ENCODE assay signal across 1 cellular context in genomic region chr19:56142087-56142787, GRCh38.
A peak's percentile ranks its signal among the peaks of the same experiment; 100 is the strongest.
TF ChIP-seq lines count a peak whose summit lies in the region.

No MANE protein-coding gene starts in this region.

TF ChIP-seq in HepG2, 621 proteins besides CTCF, POLR2A, EP300 and RAD21 (continued from another document and continues in another):
- TF ChIP-seq, protein P1, sequence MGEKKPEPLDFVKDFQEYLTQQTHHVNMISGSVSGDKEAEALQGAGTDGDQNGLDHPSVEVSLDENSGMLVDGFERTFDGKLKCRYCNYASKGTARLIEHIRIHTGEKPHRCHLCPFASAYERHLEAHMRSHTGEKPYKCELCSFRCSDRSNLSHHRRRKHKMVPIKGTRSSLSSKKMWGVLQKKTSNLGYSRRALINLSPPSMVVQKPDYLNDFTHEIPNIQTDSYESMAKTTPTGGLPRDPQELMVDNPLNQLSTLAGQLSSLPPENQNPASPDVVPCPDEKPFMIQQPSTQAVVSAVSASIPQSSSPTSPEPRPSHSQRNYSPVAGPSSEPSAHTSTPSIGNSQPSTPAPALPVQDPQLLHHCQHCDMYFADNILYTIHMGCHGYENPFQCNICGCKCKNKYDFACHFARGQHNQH (CRISPR knock-in tag; IDR thresholded peaks at IDR 0.05) = peak; percentile 90
- TF ChIP-seq ZNF143 (CRISPR knock-in tag; IDR thresholded peaks at IDR 0.05) (0 out of 2 replicates have a peak, but pooled peaks have one; percentile 44), PRMT3 (CRISPR knock-in tag; IDR thresholded peaks at IDR 0.05; ENCODE audit: borderline replicate concordance, low read depth) (no peak), KLF12 (CRISPR knock-in tag; IDR thresholded peaks at IDR 0.05; ENCODE audit: borderline replicate concordance) (no peak), ZNF546 (CRISPR knock-in tag; conservative IDR thresholded peaks at IDR 0.05) (no peak), MBNL3 (CRISPR knock-in tag; conservative IDR thresholded peaks at IDR 0.05) (no peak), ZNF781 (CRISPR knock-in tag; IDR thresholded peaks at IDR 0.05; ENCODE audit: borderline replicate concordance, not compliant biosample characterization) (no peak), ZNF121 (CRISPR knock-in tag; IDR thresholded peaks at IDR 0.05) (no peak), CENPBD1 (CRISPR knock-in tag; IDR thresholded peaks at IDR 0.05; ENCODE audit: borderline replicate concordance, low read depth) (0 out of 2 replicates have a peak, but pooled peaks have one; percentile 32), ZNF142 (CRISPR knock-in tag; IDR thresholded peaks at IDR 0.05) (0 out of 2 replicates have a peak, but pooled peaks have one; percentile 18), ZNF230 (CRISPR knock-in tag; IDR thresholded peaks at IDR 0.05) (no peak; the same call in 1 of the 2 replicates), BCL6 (CRISPR knock-in tag; IDR thresholded peaks at IDR 0.05) (peak; percentile 80; the same call in 1 of the 2 replicates), ZNF614 (CRISPR knock-in tag; IDR thresholded peaks at IDR 0.05; ENCODE audit: borderline replicate concordance) (peak; percentile 95), ZSCAN30 (CRISPR knock-in tag; IDR thresholded peaks at IDR 0.05) (no peak), ZFP36L1 (CRISPR knock-in tag; IDR thresholded peaks at IDR 0.05) (no peak), ZNF644 (CRISPR knock-in tag; IDR thresholded peaks at IDR 0.05; ENCODE audit: low read depth) (0 out of 2 replicates have a peak, but pooled peaks have one; percentile 9), SKI (IDR thresholded peaks at IDR 0.05; ENCODE audit: partially characterized antibody) (peak; percentile 67), PHF21A (CRISPR knock-in tag; IDR thresholded peaks at IDR 0.05) (peak; percentile 86), MAF1 (CRISPR knock-in tag; IDR thresholded peaks at IDR 0.05; ENCODE audit: borderline replicate concordance) (no peak), ZNF138 (CRISPR knock-in tag; IDR thresholded peaks at IDR 0.05; ENCODE audit: low read depth) (no peak), BRCA1 (CRISPR knock-in tag; IDR thresholded peaks at IDR 0.05) (no peak), SOX6 (IDR thresholded peaks at IDR 0.05) (no peak), SOX6 (CRISPR knock-in tag; IDR thresholded peaks at IDR 0.05) (peak; percentile 90), HOXA9 (CRISPR knock-in tag; IDR thresholded peaks at IDR 0.05; ENCODE audit: borderline replicate concordance) (no peak), MTF1 (CRISPR knock-in tag; IDR thresholded peaks at IDR 0.05) (no peak), FIP1L1 (IDR thresholded peaks at IDR 0.05; ENCODE audit: borderline replicate concordance, insufficient read depth, low read depth, low read length) (no peak), SNAPC5 (CRISPR knock-in tag; IDR thresholded peaks at IDR 0.05; ENCODE audit: borderline replicate concordance) (no peak), ZNF639 (CRISPR knock-in tag; conservative IDR thresholded peaks at IDR 0.05) (peak; percentile 75; the same call in 1 of the 2 replicates), SRSF9 (IDR thresholded peaks at IDR 0.05; ENCODE audit: borderline replicate concordance, insufficient read depth, low read depth, low read length, poor library complexity, severe bottlenecking) (no peak), CHD2 (IDR thresholded peaks at IDR 0.05; ENCODE audit: low read depth, low read length) (no peak), RARA (CRISPR knock-in tag; IDR thresholded peaks at IDR 0.05) (peak; percentile 74), BHLHE40 (IDR thresholded peaks at IDR 0.05; ENCODE audit: low read length) (no peak), ZSCAN5A (CRISPR knock-in tag; IDR thresholded peaks at IDR 0.05; ENCODE audit: borderline replicate concordance) (no peak)
- TF ChIP-seq, protein P2, sequence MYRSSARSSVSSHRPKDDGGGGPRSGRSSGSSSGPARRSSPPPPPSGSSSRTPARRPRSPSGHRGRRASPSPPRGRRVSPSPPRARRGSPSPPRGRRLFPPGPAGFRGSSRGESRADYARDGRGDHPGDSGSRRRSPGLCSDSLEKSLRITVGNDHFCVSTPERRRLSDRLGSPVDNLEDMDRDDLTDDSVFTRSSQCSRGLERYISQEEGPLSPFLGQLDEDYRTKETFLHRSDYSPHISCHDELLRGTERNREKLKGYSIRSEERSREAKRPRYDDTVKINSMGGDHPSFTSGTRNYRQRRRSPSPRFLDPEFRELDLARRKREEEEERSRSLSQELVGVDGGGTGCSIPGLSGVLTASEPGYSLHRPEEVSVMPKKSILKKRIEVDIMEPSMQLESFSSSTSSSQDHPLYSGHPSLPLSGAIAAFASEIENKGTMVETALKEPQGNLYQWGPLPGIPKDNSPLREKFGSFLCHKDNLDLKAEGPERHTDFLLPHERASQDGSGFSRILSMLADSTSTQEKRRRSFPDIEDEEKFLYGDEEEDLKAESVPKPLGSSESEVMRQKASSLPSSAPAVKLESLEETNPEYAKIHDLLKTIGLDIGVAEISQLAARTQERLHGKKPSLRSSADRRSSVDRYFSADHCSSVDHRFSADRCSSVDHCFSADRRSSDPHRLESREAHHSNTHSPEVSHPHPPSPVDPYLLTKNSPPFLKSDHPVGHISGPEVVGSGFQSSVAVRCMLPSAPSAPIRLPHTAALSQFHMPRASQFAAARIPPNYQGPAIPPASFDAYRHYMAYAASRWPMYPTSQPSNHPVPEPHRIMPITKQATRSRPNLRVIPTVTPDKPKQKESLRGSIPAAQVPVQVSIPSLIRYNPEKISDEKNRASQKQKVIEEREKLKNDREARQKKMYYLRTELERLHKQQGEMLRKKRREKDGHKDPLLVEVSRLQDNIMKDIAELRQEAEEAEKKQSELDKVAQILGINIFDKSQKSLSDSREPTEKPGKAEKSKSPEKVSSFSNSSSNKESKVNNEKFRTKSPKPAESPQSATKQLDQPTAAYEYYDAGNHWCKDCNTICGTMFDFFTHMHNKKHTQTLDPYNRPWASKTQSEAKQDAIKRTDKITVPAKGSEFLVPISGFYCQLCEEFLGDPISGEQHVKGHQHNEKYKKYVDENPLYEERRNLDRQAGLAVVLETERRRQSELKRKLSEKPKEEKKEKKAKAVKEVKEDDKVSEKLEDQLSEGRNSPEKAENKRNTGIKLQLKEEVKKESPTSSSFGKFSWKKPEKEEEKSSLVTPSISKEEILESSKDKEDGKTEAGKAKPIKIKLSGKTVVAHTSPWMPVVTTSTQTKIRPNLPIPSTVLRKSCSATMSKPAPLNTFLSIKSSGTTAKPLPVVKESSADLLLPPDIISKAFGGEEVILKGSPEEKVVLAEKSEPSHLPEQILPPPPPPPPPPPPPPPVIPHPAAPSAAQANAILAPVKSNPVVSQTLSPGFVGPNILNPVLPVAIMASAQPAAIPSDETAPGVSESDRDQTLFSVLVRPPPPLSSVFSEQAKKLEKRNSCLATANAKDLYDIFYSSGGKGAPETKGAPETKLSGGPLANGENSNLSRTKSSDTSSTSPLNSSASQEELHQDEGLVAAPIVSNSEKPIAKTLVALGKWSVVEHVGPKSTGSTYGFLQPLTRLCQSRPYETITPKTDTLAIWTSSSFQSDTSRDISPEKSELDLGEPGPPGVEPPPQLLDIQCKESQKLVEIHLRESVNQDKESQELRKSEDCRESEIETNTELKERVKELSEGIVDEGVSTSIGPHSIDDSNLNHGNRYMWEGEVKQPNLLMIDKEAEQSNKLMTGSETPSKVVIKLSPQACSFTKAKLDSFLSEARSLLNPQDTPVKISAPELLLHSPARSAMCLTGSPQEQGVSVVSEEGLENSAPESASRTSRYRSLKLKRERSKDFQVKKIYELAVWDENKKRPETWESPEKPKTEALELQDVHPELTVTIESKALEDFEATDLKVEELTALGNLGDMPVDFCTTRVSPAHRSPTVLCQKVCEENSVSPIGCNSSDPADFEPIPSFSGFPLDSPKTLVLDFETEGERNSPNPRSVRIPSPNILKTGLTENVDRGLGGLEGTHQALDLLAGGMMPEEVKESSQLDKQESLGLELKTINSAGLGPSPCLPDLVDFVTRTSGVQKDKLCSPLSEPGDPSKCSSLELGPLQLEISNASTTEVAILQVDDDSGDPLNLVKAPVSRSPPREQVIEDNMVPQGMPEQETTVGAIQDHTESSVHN (CRISPR knock-in tag; IDR thresholded peaks at IDR 0.05) = no peak
- TF ChIP-seq, protein P3, sequence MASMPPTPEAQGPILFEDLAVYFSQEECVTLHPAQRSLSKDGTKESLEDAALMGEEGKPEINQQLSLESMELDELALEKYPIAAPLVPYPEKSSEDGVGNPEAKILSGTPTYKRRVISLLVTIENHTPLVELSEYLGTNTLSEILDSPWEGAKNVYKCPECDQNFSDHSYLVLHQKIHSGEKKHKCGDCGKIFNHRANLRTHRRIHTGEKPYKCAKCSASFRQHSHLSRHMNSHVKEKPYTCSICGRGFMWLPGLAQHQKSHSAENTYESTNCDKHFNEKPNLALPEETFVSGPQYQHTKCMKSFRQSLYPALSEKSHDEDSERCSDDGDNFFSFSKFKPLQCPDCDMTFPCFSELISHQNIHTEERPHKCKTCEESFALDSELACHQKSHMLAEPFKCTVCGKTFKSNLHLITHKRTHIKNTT (CRISPR knock-in tag; IDR thresholded peaks at IDR 0.05) = no peak
- TF ChIP-seq, protein P4, sequence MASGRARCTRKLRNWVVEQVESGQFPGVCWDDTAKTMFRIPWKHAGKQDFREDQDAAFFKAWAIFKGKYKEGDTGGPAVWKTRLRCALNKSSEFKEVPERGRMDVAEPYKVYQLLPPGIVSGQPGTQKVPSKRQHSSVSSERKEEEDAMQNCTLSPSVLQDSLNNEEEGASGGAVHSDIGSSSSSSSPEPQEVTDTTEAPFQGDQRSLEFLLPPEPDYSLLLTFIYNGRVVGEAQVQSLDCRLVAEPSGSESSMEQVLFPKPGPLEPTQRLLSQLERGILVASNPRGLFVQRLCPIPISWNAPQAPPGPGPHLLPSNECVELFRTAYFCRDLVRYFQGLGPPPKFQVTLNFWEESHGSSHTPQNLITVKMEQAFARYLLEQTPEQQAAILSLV (CRISPR knock-in tag; IDR thresholded peaks at IDR 0.05; ENCODE audit: borderline replicate concordance) = no peak
